In genomic region chr18:79952996-79953559, GRCh38 we compare ENCODE assay signal across 12 cellular contexts. TPM values are rescaled to one million over a fixed set of nuclear protein-coding genes. Genes with fewer than 3 reads are reported as not detected.
DNase-seq lines count a peak whose midpoint lies in the region; ATAC-seq and TF ChIP-seq lines count a peak whose summit lies in the region.
"Had no signal": no experiment of that assay in that cellular context is flagged by ENCODE, and none has a peak within 500 bp of the region (broad histone marks: within the 10 kb centered on the region; RNA-seq: fewer than 3 reads in every experiment).

No MANE protein-coding gene starts in this region.

- H3K27ac ChIP-seq in IMR-90 (ENCODE audit: insufficient read depth, low read length), result no peak overlapping the region
- no peak overlapping the region for H3K27ac ChIP-seq in hepatocyte
- H3K27ac ChIP-seq in upper lobe of right lung, result no peak overlapping the region
- H3K27ac ChIP-seq: 22Rv1 had no signal

- DNase-seq in DMS53 (lab: John Stamatoyannopoulos, UW) (peak; percentile 36), DMS53 treated with DMSO at 0.1 percent for 48 hours (lab: John Stamatoyannopoulos, UW; ENCODE audit: unreplicated experiment) (no peak), IMR-90 (no peak), hepatocyte (ENCODE audit: low spot score) (peak; percentile 52), osteocyte (ENCODE audit: extremely low spot score, unreplicated experiment) (no peak), upper lobe of right lung (no peak), GF-D8 (lab: John Stamatoyannopoulos, UW) (no peak), NCI-H1694 treated with DMSO at 0.1 percent for 48 hours (lab: John Stamatoyannopoulos, UW) (no peak)
- DNase-seq: MM.1S, T-helper 17 cell had no signal

- BruUV-seq in IMR-90 (replicated peaks; lab: Mats Ljungman, UMichigan), result no TSS peak

- H2AK9ac ChIP-seq in IMR-90 (replicated peaks; ENCODE audit: low read depth, low read length, poor library complexity), result peak overlapping the region; percentile 66

- H3K4me1 Mint-ChIP-seq in osteocyte (ENCODE audit: unreplicated experiment), result peaks cover 23% of the 10 kb centered on the region

- H3K9me2 ChIP-seq in hepatocyte (replicated peaks; ENCODE audit: insufficient read depth), result no peaks in the 10 kb centered on the region

- H3K27me3 ChIP-seq in IMR-90 (ENCODE audit: control insufficient read depth, insufficient read depth, low read length), result no peaks in the 10 kb centered on the region
- no peaks in the 10 kb centered on the region for H3K27me3 ChIP-seq in hepatocyte
- H3K27me3 ChIP-seq in upper lobe of right lung, result no peaks in the 10 kb centered on the region

- dilution Hi-C loops in IMR-90 (cut with HindIII; ENCODE audit: low sequenced_read_pairs, unreplicated experiment), result no loop called here

- WGBS in IMR-90 (ENCODE audit: extremely low coverage in 2 of 2, insufficient read length in 1 of 2), 2 experiments, result 73% methylated on average over 8 of the region's 24 CpGs; no CpG with 5 or more reads in 1 of the 2 experiments
- WGBS in hepatocyte (ENCODE audit: low lambda C conversion rate, missing lambda C conversion rate), result 62% methylated on average over 24 of the region's 24 CpGs

- H2BK20ac ChIP-seq in IMR-90 (ENCODE audit: low read depth, low read length), result no peak overlapping the region

- no peak for TF ChIP-seq RAD21 in IMR-90 (IDR thresholded peaks at IDR 0.05; ENCODE audit: low read length)

- H3K27me3 Mint-ChIP-seq in osteocyte (ENCODE audit: unreplicated experiment), result no peaks in the 10 kb centered on the region
- H3K27me3 Mint-ChIP-seq: activated T-helper 17 cell treated with anti-CD3 and anti-CD28 coated beads, Interleukin-2, amount 50 U/mL, for 72 hours; T-helper 17 cell had no signal

- H3K9ac ChIP-seq in IMR-90 (ENCODE audit: low read depth, low read length), result peak overlapping the region; percentile 77; the same call in 1 of the 2 replicates

- intact Hi-C loops in IMR-90 (cut with micrococcal nuclease) (loop anchor here (5.0 kb wide), 1 partner anchor 156 kb away; the partner anchor contains the start of gene KCNG2), upper lobe of right lung (cut with DNase I) (no loop called here)

- H3K23ac ChIP-seq in IMR-90 (ENCODE audit: low read depth, low read length), result peak overlapping the region; percentile 44; the same call in 1 of the 2 replicates

- no peak for TF ChIP-seq CTCF in IMR-90 (conservative IDR thresholded peaks at IDR 0.05; ENCODE audit: low read depth, low read length)
- TF ChIP-seq CTCF in hepatocyte (IDR thresholded peaks at IDR 0.05; ENCODE audit: poor library complexity), result no peak
- no peak for TF ChIP-seq CTCF in osteocyte (IDR thresholded peaks at IDR 0.05)
- TF ChIP-seq CTCF in upper lobe of right lung (IDR thresholded peaks at IDR 0.05), result no peak

- H3K9me3 ChIP-seq in IMR-90 (ENCODE audit: control insufficient read depth, insufficient read depth, low read length) (no peaks in the 10 kb centered on the region), hepatocyte (ENCODE audit: low read depth) (no peaks in the 10 kb centered on the region), upper lobe of right lung (no peaks in the 10 kb centered on the region)

- H3K79me1 ChIP-seq in IMR-90 (ENCODE audit: low read depth in 1 of 2, low read length in 2 of 2), result peaks cover 20 to 41% of the 10 kb centered on the region in 2 experiments

- H3K56ac ChIP-seq in IMR-90 (ENCODE audit: extremely low read depth, insufficient read depth, low read length), result no peak overlapping the region

- H3K14ac ChIP-seq in IMR-90 (replicated peaks; ENCODE audit: low read depth, low read length), result no peak overlapping the region

- no peak overlapping the region; a peak in 1 of 4 replicates for H4K8ac ChIP-seq in IMR-90 (ENCODE audit: low read depth in 2 of 2, low read length in 2 of 2)

- H2BK120ac ChIP-seq in IMR-90 (ENCODE audit: low read depth, low read length), result no peak overlapping the region

- no peak overlapping the region for H3K27ac Mint-ChIP-seq in osteocyte (ENCODE audit: unreplicated experiment)
- H3K27ac Mint-ChIP-seq: activated T-helper 17 cell treated with anti-CD3 and anti-CD28 coated beads, Interleukin-2, amount 50 U/mL, for 72 hours; T-helper 17 cell had no signal

- H3K4me3 Mint-ChIP-seq in osteocyte (ENCODE audit: unreplicated experiment), result peak overlapping the region; percentile 47
- H3K4me3 Mint-ChIP-seq: activated T-helper 17 cell treated with anti-CD3 and anti-CD28 coated beads, Interleukin-2, amount 50 U/mL, for 72 hours had no signal

- H4K20me1 ChIP-seq in IMR-90 (ENCODE audit: insufficient read depth, low read length), result peaks cover 25% of the 10 kb centered on the region
- peaks cover 17% of the 10 kb centered on the region for H4K20me1 ChIP-seq in hepatocyte (ENCODE audit: insufficient read depth, poor library complexity, severe bottlenecking)

- peaks cover 14% of the 10 kb centered on the region for H3K9me1 ChIP-seq in IMR-90 (ENCODE audit: insufficient read depth, low read length)

- H3K18ac ChIP-seq in IMR-90 (ENCODE audit: low read depth, low read length), result no peak overlapping the region

- POLR2A ChIA-PET in IMR-90 (lab: Charles Lee; ENCODE audit: unreplicated experiment), result no interaction called here

- H3K36me3 Mint-ChIP-seq in osteocyte (ENCODE audit: unreplicated experiment), result peaks cover 7% of the 10 kb centered on the region

- H3K4me3 ChIP-seq in IMR-90 (ENCODE audit: insufficient read depth, low read depth, low read length), result peak overlapping the region; percentile 59; the same call in 1 of the 2 replicates
- no peak overlapping the region for H3K4me3 ChIP-seq in hepatocyte
- no peak overlapping the region for H3K4me3 ChIP-seq in upper lobe of right lung

- H4K5ac ChIP-seq in IMR-90 (ENCODE audit: low read depth, low read length), result no peak overlapping the region

- H3K4me1 ChIP-seq in IMR-90 (ENCODE audit: control insufficient read depth, insufficient read depth, low read length), result peaks cover 8% of the 10 kb centered on the region
- H3K4me1 ChIP-seq in hepatocyte (ENCODE audit: insufficient read depth), result peaks cover 28% of the 10 kb centered on the region
- H3K4me1 ChIP-seq in upper lobe of right lung, result peaks cover 26% of the 10 kb centered on the region

- CTCF ChIA-PET in IMR-90 (lab: Yijun Ruan, JAX), result no interaction called here

- H3K36me3 ChIP-seq in IMR-90 (ENCODE audit: control insufficient read depth, insufficient read depth, low read length) (peaks cover 15% of the 10 kb centered on the region), hepatocyte (replicated peaks; ENCODE audit: insufficient read depth, low read depth) (no peaks in the 10 kb centered on the region), upper lobe of right lung (no peaks in the 10 kb centered on the region)

- H3K9me3 Mint-ChIP-seq in osteocyte (ENCODE audit: unreplicated experiment), result no peaks in the 10 kb centered on the region
- H3K9me3 Mint-ChIP-seq: activated T-helper 17 cell treated with anti-CD3 and anti-CD28 coated beads, Interleukin-2, amount 50 U/mL, for 72 hours had no signal

- H2AFZ ChIP-seq in IMR-90 (replicated peaks; ENCODE audit: low read length, poor library complexity) (peak overlapping the region; percentile 66), hepatocyte (no peak overlapping the region)

- in situ Hi-C loops in IMR-90 (cut with MboI; ENCODE audit: low sequenced_read_pairs), result no loop called here

- peak overlapping the region; percentile 32 for H3K4ac ChIP-seq in IMR-90 (ENCODE audit: low read depth, low read length)

- no peak overlapping the region for H2BK5ac ChIP-seq in IMR-90 (ENCODE audit: low read depth, low read length, poor library complexity, severe bottlenecking)

- H4K91ac ChIP-seq in IMR-90 (ENCODE audit: insufficient read depth, low read depth, low read length), result no peak overlapping the region

- peak overlapping the region; percentile 94; the same call in 1 of the 2 replicates for H3K4me2 ChIP-seq in IMR-90 (ENCODE audit: low read depth, low read length)
- peak overlapping the region; percentile 100 for H3K4me2 ChIP-seq in hepatocyte

- no peak overlapping the region for H2BK15ac ChIP-seq in IMR-90 (ENCODE audit: low read depth, low read length)

- peaks cover 31% of the 10 kb centered on the region for H3K79me2 ChIP-seq in hepatocyte

- TF ChIP-seq POLR2A in IMR-90 (IDR thresholded peaks at IDR 0.05; ENCODE audit: low read depth, low read length), result no peak

- H2AK5ac ChIP-seq in IMR-90 (ENCODE audit: low read depth, low read length), result 0 out of 2 replicates have a peak overlapping the region, but pooled peaks have one; percentile 48

- no peak for ATAC-seq in IMR-90 (ENCODE audit: low read depth)
- ATAC-seq in upper lobe of right lung, result no peak
- ATAC-seq: activated T-helper 17 cell treated with anti-CD3 and anti-CD28 coated beads, Interleukin-2, amount 50 U/mL, for 72 hours; T-helper 17 cell had no signal

TF ChIP-seq in IMR-90, 13 proteins besides CTCF, POLR2A, EP300 and RAD21 (continues in another document):
- TF ChIP-seq RFX5 (IDR thresholded peaks at IDR 0.05; ENCODE audit: low read depth, low read length) (no peak), USF2 (IDR thresholded peaks at IDR 0.05; ENCODE audit: low read depth, low read length) (no peak)

RNA-seq across cellular contexts. Expression of gene SLC66A2, which starts 1.6 kb away (rescaled TPM):
- 16.9 and 17.6 TPM in 2 replicates for total RNA-seq in IMR-90 (2012; rRNA removed)
- 23.5 and 29.6 TPM in 2 replicates for polyA plus RNA-seq in IMR-90 (2012; rRNA removed)
- 25.1 and 42.3 TPM in 2 replicates for polyA plus RNA-seq in IMR-90 (2012; cell fraction: cytosol; rRNA removed)
- polyA plus RNA-seq in IMR-90 (2012; cell fraction: nucleus; rRNA removed; ENCODE audit: low replicate concordance), result 24.9 and 57.8 TPM in 2 replicates
- 23.4 and 31.1 TPM in 2 replicates for total RNA-seq in hepatocyte
- polyA plus RNA-seq in hepatocyte, result 36.5 and 36.9 TPM in 2 replicates
- total RNA-seq in osteocyte, result 35.1 and 38.6 TPM in 2 replicates
- total RNA-seq in upper lobe of right lung, result 59.5 TPM

RNA-seq across cellular contexts. Expression of gene HSBP1L1, which starts 11.4 kb away (rescaled TPM):
- total RNA-seq in IMR-90 (2012; rRNA removed) (7.8 and 8.6 TPM in 2 replicates), hepatocyte (55.2 and 58.7 TPM in 2 replicates), osteocyte (1.6 and 2.0 TPM in 2 replicates), upper lobe of right lung (48.7 TPM)
- polyA plus RNA-seq in IMR-90 (2012; rRNA removed) (14.9 and 18.0 TPM in 2 replicates), hepatocyte (81.9 and 82.0 TPM in 2 replicates)
- 18.1 and 26.9 TPM in 2 replicates for polyA plus RNA-seq in IMR-90 (2012; cell fraction: cytosol; rRNA removed)
- 22.4 and 64.4 TPM in 2 replicates for polyA plus RNA-seq in IMR-90 (2012; cell fraction: nucleus; rRNA removed; ENCODE audit: low replicate concordance)

RNA-seq across cellular contexts. Expression of gene TXNL4A, which starts 35.3 kb away (rescaled TPM):
- total RNA-seq in IMR-90 (2012; rRNA removed) (38.7 and 72.8 TPM in 2 replicates), hepatocyte (54.2 and 71.9 TPM in 2 replicates), osteocyte (117 and 126 TPM in 2 replicates), upper lobe of right lung (80.7 TPM)
- polyA plus RNA-seq in IMR-90 (2012; rRNA removed) (103 and 130 TPM in 2 replicates), hepatocyte (227 and 254 TPM in 2 replicates)
- polyA plus RNA-seq in IMR-90 (2012; cell fraction: cytosol; rRNA removed), result 55.2 and 96.9 TPM in 2 replicates
- 22.7 and 54.6 TPM in 2 replicates for polyA plus RNA-seq in IMR-90 (2012; cell fraction: nucleus; rRNA removed; ENCODE audit: low replicate concordance)

Comparison
In these comparisons a context has a peak if more than half of its experiments do, and no peak if none do; other contexts are left out.
1. DNase-seq: peak in DMS53 (single experiment) and hepatocyte (single experiment); none in DMS53 treated with DMSO at 0.1 percent for 48 hours (single experiment), IMR-90 (single experiment), osteocyte (single experiment), upper lobe of right lung (single experiment), GF-D8 (single experiment) and NCI-H1694 treated with DMSO at 0.1 percent for 48 hours (single experiment).